ENCODE assay signal across 27 cellular contexts in genomic region chr2:111981666-111982065, GRCh38.
"Had no signal": no experiment of that assay in that cellular context is flagged by ENCODE, and none has a peak within 500 bp of the region (broad histone marks: within the 10 kb centered on the region; RNA-seq: fewer than 3 reads in every experiment).

No MANE protein-coding gene starts in this region.

- H3K4me1 ChIP-seq: colonic mucosa, esophagus muscularis mucosa, gastrocnemius medialis, gastroesophageal sphincter had no signal

- H3K36me3 ChIP-seq: colonic mucosa had no signal

- H3K4me3 ChIP-seq: colonic mucosa, coronary artery, dorsolateral prefrontal cortex, esophagus muscularis mucosa, esophagus squamous epithelium, gastrocnemius medialis, gastroesophageal sphincter had no signal

- H3K4me3 Mint-ChIP-seq: dendritic cell treated with granulocyte-macrophage colony-stimulating factor and Interleukin-4, amounts not matched to agents 40 ng/mL and 50 ng/mL, for 4 days; effector memory CD8-positive, alpha-beta T cell; endodermal cell had no signal

- H3K27me3 ChIP-seq: colonic mucosa, dorsolateral prefrontal cortex, esophagus muscularis mucosa, esophagus squamous epithelium, gastrocnemius medialis, gastroesophageal sphincter had no signal

- ATAC-seq: effector memory CD8-positive, alpha-beta T cell; esophagus mucosa; foreskin keratinocyte; gastrocnemius medialis; gastroesophageal sphincter had no signal

- H3K9me3 ChIP-seq: colonic mucosa, esophagus squamous epithelium, gastrocnemius medialis, gastroesophageal sphincter had no signal

- H3K27me3 Mint-ChIP-seq: dendritic cell treated with granulocyte-macrophage colony-stimulating factor and Interleukin-4, amounts not matched to agents 40 ng/mL and 50 ng/mL, for 4 days had no signal

- DNase-seq: colonic mucosa; cortex of kidney; dermis blood vessel endothelial cell; dorsolateral prefrontal cortex; effector CD4-positive, alpha-beta T cell; effector CD8-positive, alpha-beta T cell; effector memory CD4-positive, alpha-beta T cell; effector memory CD8-positive, alpha-beta T cell; endodermal cell; erythroblast; esophagus squamous epithelium; foreskin fibroblast; foreskin keratinocyte; foreskin melanocyte; gastrocnemius medialis; glutamatergic neuron; head of caudate nucleus had no signal

- FAIRE-seq: colon, endometrium, endothelial cell of umbilical vein, frontal cortex had no signal

- H3K27ac ChIP-seq: colonic mucosa, coronary artery, dorsolateral prefrontal cortex, epithelial cell of prostate, esophagus muscularis mucosa, esophagus squamous epithelium, foreskin keratinocyte, gastrocnemius medialis, gastroesophageal sphincter had no signal

- H3K27ac Mint-ChIP-seq: dendritic cell treated with granulocyte-macrophage colony-stimulating factor and Interleukin-4, amounts not matched to agents 40 ng/mL and 50 ng/mL, for 4 days; endodermal cell had no signal
